Comparison of ENCODE assay signal across 1 cellular context in the genomic region with DNA sequence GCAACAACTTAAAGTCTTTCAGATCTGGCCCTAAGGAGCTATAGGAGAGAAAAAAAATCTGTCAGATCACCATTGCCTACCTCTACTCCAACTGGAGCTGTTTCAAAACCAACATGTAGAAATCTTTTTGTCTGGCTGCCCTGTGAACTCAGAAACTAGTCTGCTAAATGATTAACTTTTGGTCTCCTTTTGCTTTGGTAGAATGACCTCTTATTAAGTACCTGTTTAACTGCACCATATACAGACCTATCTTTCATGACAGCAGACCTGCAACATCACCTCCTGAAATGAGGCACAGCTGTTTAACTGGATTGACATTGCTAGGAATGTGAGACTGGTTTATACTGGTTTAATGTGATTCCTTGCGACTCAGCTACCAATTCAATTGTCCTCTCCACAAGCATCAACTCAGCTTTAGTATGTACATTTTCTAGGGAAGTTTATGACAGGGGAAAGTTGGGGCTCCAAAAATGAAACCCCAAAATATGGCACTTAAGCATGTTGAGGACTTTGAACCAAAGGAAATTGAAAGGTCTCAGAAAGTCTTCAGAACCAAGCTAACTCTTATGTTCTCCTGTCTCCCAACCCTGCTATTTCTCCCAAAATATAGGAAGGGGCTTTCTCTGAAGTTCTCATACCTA.
TF ChIP-seq lines count a peak whose summit lies in the region.

No MANE protein-coding gene starts in this region.

TF ChIP-seq in HepG2, 621 proteins besides CTCF, POLR2A, EP300 and RAD21 (continues in another document):
- no peak for TF ChIP-seq ZNF816 (CRISPR knock-in tag; IDR thresholded peaks at IDR 0.05; ENCODE audit: borderline replicate concordance)
- TF ChIP-seq KMT2B (CRISPR knock-in tag; IDR thresholded peaks at IDR 0.05) = no peak; the same call in 1 of the 2 replicates
- no peak for TF ChIP-seq U2AF1 (optimal IDR thresholded peaks at IDR 0.05; ENCODE audit: low read depth, low read length)
- no peak for TF ChIP-seq ZFP36L2 (CRISPR knock-in tag; IDR thresholded peaks at IDR 0.05)
- TF ChIP-seq THYN1 (CRISPR knock-in tag; IDR thresholded peaks at IDR 0.05; ENCODE audit: borderline replicate concordance, low read depth) = no peak
- TF ChIP-seq ZNF460 (CRISPR knock-in tag; IDR thresholded peaks at IDR 0.05; ENCODE audit: borderline replicate concordance) = no peak
- TF ChIP-seq ZNF501 (CRISPR knock-in tag; IDR thresholded peaks at IDR 0.05) = no peak
- no peak for TF ChIP-seq KLF9 (CRISPR knock-in tag; IDR thresholded peaks at IDR 0.05; ENCODE audit: low read depth)
- TF ChIP-seq, protein P1, sequence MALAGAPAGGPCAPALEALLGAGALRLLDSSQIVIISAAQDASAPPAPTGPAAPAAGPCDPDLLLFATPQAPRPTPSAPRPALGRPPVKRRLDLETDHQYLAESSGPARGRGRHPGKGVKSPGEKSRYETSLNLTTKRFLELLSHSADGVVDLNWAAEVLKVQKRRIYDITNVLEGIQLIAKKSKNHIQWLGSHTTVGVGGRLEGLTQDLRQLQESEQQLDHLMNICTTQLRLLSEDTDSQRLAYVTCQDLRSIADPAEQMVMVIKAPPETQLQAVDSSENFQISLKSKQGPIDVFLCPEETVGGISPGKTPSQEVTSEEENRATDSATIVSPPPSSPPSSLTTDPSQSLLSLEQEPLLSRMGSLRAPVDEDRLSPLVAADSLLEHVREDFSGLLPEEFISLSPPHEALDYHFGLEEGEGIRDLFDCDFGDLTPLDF (CRISPR knock-in tag; IDR thresholded peaks at IDR 0.05) = no peak
- TF ChIP-seq TEAD3 (CRISPR knock-in tag; optimal IDR thresholded peaks at IDR 0.05; ENCODE audit: borderline replicate concordance) = peak; percentile 75
- TF ChIP-seq RBFOX2 (IDR thresholded peaks at IDR 0.05; ENCODE audit: low read depth, low read length) = peak; percentile 67
- TF ChIP-seq ZNF496 (CRISPR knock-in tag; IDR thresholded peaks at IDR 0.05; ENCODE audit: insufficient replicate concordance) = no peak
- TF ChIP-seq ZSCAN21 (CRISPR knock-in tag; IDR thresholded peaks at IDR 0.05; ENCODE audit: borderline replicate concordance) = no peak
- TF ChIP-seq ZNF607 (CRISPR knock-in tag; IDR thresholded peaks at IDR 0.05; ENCODE audit: borderline replicate concordance) = no peak
- no peak for TF ChIP-seq ZBTB26 (CRISPR knock-in tag; IDR thresholded peaks at IDR 0.05; ENCODE audit: borderline replicate concordance)
- TF ChIP-seq NFATC3 (CRISPR knock-in tag; IDR thresholded peaks at IDR 0.05) = no peak
- no peak for TF ChIP-seq NR0B2 (CRISPR knock-in tag; IDR thresholded peaks at IDR 0.05)
- TF ChIP-seq ZNF605 (CRISPR knock-in tag; IDR thresholded peaks at IDR 0.05) = no peak
- TF ChIP-seq, protein P2, sequence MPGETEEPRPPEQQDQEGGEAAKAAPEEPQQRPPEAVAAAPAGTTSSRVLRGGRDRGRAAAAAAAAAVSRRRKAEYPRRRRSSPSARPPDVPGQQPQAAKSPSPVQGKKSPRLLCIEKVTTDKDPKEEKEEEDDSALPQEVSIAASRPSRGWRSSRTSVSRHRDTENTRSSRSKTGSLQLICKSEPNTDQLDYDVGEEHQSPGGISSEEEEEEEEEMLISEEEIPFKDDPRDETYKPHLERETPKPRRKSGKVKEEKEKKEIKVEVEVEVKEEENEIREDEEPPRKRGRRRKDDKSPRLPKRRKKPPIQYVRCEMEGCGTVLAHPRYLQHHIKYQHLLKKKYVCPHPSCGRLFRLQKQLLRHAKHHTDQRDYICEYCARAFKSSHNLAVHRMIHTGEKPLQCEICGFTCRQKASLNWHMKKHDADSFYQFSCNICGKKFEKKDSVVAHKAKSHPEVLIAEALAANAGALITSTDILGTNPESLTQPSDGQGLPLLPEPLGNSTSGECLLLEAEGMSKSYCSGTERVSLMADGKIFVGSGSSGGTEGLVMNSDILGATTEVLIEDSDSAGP (CRISPR knock-in tag; IDR thresholded peaks at IDR 0.05; ENCODE audit: borderline replicate concordance) = no peak
- TF ChIP-seq ZNF550 (CRISPR knock-in tag; IDR thresholded peaks at IDR 0.05; ENCODE audit: borderline replicate concordance) = no peak
- no peak for TF ChIP-seq ZNF224 (CRISPR knock-in tag; IDR thresholded peaks at IDR 0.05)
- TF ChIP-seq, protein P3, sequence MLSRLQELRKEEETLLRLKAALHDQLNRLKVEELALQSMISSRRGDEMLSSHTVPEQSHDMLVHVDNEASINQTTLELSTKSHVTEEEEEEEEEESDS (CRISPR knock-in tag; IDR thresholded peaks at IDR 0.05; ENCODE audit: borderline replicate concordance) = no peak
- TF ChIP-seq STAT5B (CRISPR knock-in tag; IDR thresholded peaks at IDR 0.05) = no peak
- TF ChIP-seq PHB2 (IDR thresholded peaks at IDR 0.05; ENCODE audit: partially characterized antibody) = no peak
- no peak for TF ChIP-seq TMF1 (CRISPR knock-in tag; IDR thresholded peaks at IDR 0.05; ENCODE audit: low read depth)
- TF ChIP-seq TSC22D2 (CRISPR knock-in tag; IDR thresholded peaks at IDR 0.05; ENCODE audit: borderline replicate concordance) = no peak
- no peak for TF ChIP-seq MAF1 (CRISPR knock-in tag; IDR thresholded peaks at IDR 0.05; ENCODE audit: borderline replicate concordance)
- no peak for TF ChIP-seq KDM2A (CRISPR knock-in tag; IDR thresholded peaks at IDR 0.05; ENCODE audit: borderline replicate concordance, low read depth)
- no peak for TF ChIP-seq FOXA1 (IDR thresholded peaks at IDR 0.05)
- TF ChIP-seq FOXA1 (CRISPR knock-in tag; IDR thresholded peaks at IDR 0.05) = 0 out of 2 replicates have a peak, but pooled peaks have one; percentile 22
- no peak for TF ChIP-seq ZNF570 (CRISPR knock-in tag; IDR thresholded peaks at IDR 0.05; ENCODE audit: borderline replicate concordance)
- no peak for TF ChIP-seq PHF8 (CRISPR knock-in tag; IDR thresholded peaks at IDR 0.05)
- TF ChIP-seq ELF1 (CRISPR knock-in tag; IDR thresholded peaks at IDR 0.05) = no peak
- TF ChIP-seq ZNF792 (CRISPR knock-in tag; IDR thresholded peaks at IDR 0.05) = 0 out of 2 replicates have a peak, but pooled peaks have one; percentile 30
- TF ChIP-seq GZF1 (CRISPR knock-in tag; IDR thresholded peaks at IDR 0.05) = no peak
- no peak for TF ChIP-seq PCBP1 (IDR thresholded peaks at IDR 0.05; ENCODE audit: borderline replicate concordance, low read depth, low read length)
- TF ChIP-seq DR1 (CRISPR knock-in tag; IDR thresholded peaks at IDR 0.05) = 0 out of 2 replicates have a peak, but pooled peaks have one; percentile 17
- TF ChIP-seq ZFP41 (CRISPR knock-in tag; IDR thresholded peaks at IDR 0.05; ENCODE audit: borderline replicate concordance) = no peak
- TF ChIP-seq, protein P4, sequence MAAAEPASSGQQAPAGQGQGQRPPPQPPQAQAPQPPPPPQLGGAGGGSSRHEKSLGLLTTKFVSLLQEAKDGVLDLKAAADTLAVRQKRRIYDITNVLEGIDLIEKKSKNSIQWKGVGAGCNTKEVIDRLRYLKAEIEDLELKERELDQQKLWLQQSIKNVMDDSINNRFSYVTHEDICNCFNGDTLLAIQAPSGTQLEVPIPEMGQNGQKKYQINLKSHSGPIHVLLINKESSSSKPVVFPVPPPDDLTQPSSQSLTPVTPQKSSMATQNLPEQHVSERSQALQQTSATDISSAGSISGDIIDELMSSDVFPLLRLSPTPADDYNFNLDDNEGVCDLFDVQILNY (CRISPR knock-in tag; conservative IDR thresholded peaks at IDR 0.05) = no peak
- TF ChIP-seq FOXJ3 (CRISPR knock-in tag; IDR thresholded peaks at IDR 0.05; ENCODE audit: borderline replicate concordance) = no peak
- TF ChIP-seq, protein P5, sequence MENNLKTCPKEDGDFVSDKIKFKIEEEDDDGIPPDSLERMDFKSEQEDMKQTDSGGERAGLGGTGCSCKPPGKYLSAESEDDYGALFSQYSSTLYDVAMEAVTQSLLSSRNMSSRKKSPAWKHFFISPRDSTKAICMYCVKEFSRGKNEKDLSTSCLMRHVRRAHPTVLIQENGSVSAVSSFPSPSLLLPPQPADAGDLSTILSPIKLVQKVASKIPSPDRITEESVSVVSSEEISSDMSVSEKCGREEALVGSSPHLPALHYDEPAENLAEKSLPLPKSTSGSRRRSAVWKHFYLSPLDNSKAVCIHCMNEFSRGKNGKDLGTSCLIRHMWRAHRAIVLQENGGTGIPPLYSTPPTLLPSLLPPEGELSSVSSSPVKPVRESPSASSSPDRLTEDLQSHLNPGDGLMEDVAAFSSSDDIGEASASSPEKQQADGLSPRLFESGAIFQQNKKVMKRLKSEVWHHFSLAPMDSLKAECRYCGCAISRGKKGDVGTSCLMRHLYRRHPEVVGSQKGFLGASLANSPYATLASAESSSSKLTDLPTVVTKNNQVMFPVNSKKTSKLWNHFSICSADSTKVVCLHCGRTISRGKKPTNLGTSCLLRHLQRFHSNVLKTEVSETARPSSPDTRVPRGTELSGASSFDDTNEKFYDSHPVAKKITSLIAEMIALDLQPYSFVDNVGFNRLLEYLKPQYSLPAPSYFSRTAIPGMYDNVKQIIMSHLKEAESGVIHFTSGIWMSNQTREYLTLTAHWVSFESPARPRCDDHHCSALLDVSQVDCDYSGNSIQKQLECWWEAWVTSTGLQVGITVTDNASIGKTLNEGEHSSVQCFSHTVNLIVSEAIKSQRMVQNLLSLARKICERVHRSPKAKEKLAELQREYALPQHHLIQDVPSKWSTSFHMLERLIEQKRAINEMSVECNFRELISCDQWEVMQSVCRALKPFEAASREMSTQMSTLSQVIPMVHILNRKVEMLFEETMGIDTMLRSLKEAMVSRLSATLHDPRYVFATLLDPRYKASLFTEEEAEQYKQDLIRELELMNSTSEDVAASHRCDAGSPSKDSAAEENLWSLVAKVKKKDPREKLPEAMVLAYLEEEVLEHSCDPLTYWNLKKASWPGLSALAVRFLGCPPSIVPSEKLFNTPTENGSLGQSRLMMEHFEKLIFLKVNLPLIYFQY (CRISPR knock-in tag; IDR thresholded peaks at IDR 0.05; ENCODE audit: borderline replicate concordance) = no peak
- no peak for TF ChIP-seq ZNF574 (CRISPR knock-in tag; IDR thresholded peaks at IDR 0.05)
- no peak for TF ChIP-seq PHF20 (CRISPR knock-in tag; IDR thresholded peaks at IDR 0.05)
- TF ChIP-seq ZNF337 (CRISPR knock-in tag; IDR thresholded peaks at IDR 0.05; ENCODE audit: borderline replicate concordance, low read depth) = no peak
- TF ChIP-seq ISX (CRISPR knock-in tag; conservative IDR thresholded peaks at IDR 0.05) = no peak
- no peak; the same call in 1 of the 2 replicates for TF ChIP-seq ZNF331 (CRISPR knock-in tag; IDR thresholded peaks at IDR 0.05)
- TF ChIP-seq TBX3 (IDR thresholded peaks at IDR 0.05; ENCODE audit: borderline replicate concordance) = no peak
- no peak for TF ChIP-seq JUNB (CRISPR knock-in tag; IDR thresholded peaks at IDR 0.05; ENCODE audit: borderline replicate concordance)
- TF ChIP-seq ZMYM3 (CRISPR knock-in tag; IDR thresholded peaks at IDR 0.05) = no peak
- TF ChIP-seq XBP1 (CRISPR knock-in tag; IDR thresholded peaks at IDR 0.05) = no peak
- no peak for TF ChIP-seq SAFB2 (CRISPR knock-in tag; IDR thresholded peaks at IDR 0.05; ENCODE audit: borderline replicate concordance, low read depth)
- peak; percentile 59 for TF ChIP-seq ZNF317 (CRISPR knock-in tag; IDR thresholded peaks at IDR 0.05)
- TF ChIP-seq, protein P6, sequence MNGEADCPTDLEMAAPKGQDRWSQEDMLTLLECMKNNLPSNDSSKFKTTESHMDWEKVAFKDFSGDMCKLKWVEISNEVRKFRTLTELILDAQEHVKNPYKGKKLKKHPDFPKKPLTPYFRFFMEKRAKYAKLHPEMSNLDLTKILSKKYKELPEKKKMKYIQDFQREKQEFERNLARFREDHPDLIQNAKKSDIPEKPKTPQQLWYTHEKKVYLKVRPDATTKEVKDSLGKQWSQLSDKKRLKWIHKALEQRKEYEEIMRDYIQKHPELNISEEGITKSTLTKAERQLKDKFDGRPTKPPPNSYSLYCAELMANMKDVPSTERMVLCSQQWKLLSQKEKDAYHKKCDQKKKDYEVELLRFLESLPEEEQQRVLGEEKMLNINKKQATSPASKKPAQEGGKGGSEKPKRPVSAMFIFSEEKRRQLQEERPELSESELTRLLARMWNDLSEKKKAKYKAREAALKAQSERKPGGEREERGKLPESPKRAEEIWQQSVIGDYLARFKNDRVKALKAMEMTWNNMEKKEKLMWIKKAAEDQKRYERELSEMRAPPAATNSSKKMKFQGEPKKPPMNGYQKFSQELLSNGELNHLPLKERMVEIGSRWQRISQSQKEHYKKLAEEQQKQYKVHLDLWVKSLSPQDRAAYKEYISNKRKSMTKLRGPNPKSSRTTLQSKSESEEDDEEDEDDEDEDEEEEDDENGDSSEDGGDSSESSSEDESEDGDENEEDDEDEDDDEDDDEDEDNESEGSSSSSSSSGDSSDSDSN (CRISPR knock-in tag; IDR thresholded peaks at IDR 0.05) = no peak
- TF ChIP-seq PHF5A (CRISPR knock-in tag; IDR thresholded peaks at IDR 0.05; ENCODE audit: low read depth, unreplicated experiment) = no peak
- no peak for TF ChIP-seq HHEX (CRISPR knock-in tag; IDR thresholded peaks at IDR 0.05)
